8 cellular contexts compared by ENCODE assay signal in genomic region chr18:11909081-11909410, GRCh38. TPM values are rescaled to one million over a fixed set of nuclear protein-coding genes. Genes with fewer than 3 reads are reported as not detected.
DNase-seq lines count a peak whose midpoint lies in the region; ATAC-seq and TF ChIP-seq lines count a peak whose summit lies in the region.

No MANE protein-coding gene starts in this region.

- H3K36me3 ChIP-seq in heart left ventricle = peaks cover 0 to 20% (median 12%) of the 10 kb centered on the region in 9 donors
- H3K36me3 ChIP-seq in testis (ENCODE audit: low read depth, missing control alignments) = no peaks in the 10 kb centered on the region

- no peaks in the 10 kb centered on the region for H3K27me3 Mint-ChIP-seq in activated naive CD8-positive, alpha-beta T cell

- intact Hi-C loops in heart left ventricle (cut with DNase I) = loop anchor here in 9 of 10 donors (2.0 to 10.0 kb wide), 4 partner anchors 54 to 72 kb away; partner anchors contain the start of genes CHMP1B (in 7 of the 9) and IMPA2 (in 3 of the 9)
- intact Hi-C loops in cardiac septum (cut with DNase I) = loop anchor here (2.0 kb wide), 1 partner anchor 58 kb away; the partner anchor contains the start of gene CHMP1B
- intact Hi-C loops in testis (cut with DNase I; ENCODE audit: low total_unique reads) = no loop called here

- H3K36me3 Mint-ChIP-seq in activated naive CD8-positive, alpha-beta T cell = no peaks in the 10 kb centered on the region

- no peaks in the 10 kb centered on the region for H3K9me3 ChIP-seq in heart left ventricle
- no peaks in the 10 kb centered on the region for H3K9me3 ChIP-seq in testis

- WGBS in heart left ventricle, 4 donors = 2 to 11% (median 4%) methylated on average over 8 of the region's 8 CpGs
- 0 to 1% methylated on average over 8 of the region's 8 CpGs for WGBS in testis, 2 donors

- DNase-seq in heart left ventricle (no peak), cardiac septum (ENCODE audit: low spot score) (no peak), iris pigment epithelial cell (ENCODE audit: low read depth) (peak; percentile 44), testis (no peak), midbrain (lab: John Stamatoyannopoulos, UW) (no peak), 8988T (no peak)

- H3K9me3 Mint-ChIP-seq in activated naive CD8-positive, alpha-beta T cell (ENCODE audit: low read depth) = no peaks in the 10 kb centered on the region

- peak overlapping the region; percentile 82 for H3K27ac Mint-ChIP-seq in activated naive CD8-positive, alpha-beta T cell

- peaks cover 21% of the 10 kb centered on the region for H3K4me1 Mint-ChIP-seq in activated naive CD8-positive, alpha-beta T cell (ENCODE audit: low read depth)

- peak overlapping the region; percentile 87 for H3K4me3 Mint-ChIP-seq in activated naive CD8-positive, alpha-beta T cell

- H3K4me3 ChIP-seq in heart left ventricle (peak overlapping the region; percentile 62 to 95 (median 78)), testis (peak overlapping the region; percentile 91 to 99)

- peak in 1 of 4 donors; percentile 48 for ATAC-seq in heart left ventricle
- no peak for ATAC-seq in HG02973 (IDR thresholded peaks at IDR 0.05; ENCODE audit: unreplicated experiment)

- peaks cover 0 to 34% (median 17%) of the 10 kb centered on the region in 12 donors for H3K4me1 ChIP-seq in heart left ventricle
- H3K4me1 ChIP-seq in testis = peaks cover 10% of the 10 kb centered on the region

- TF ChIP-seq CTCF in heart left ventricle (IDR thresholded peaks at IDR 0.05) (no peak), testis (IDR thresholded peaks at IDR 0.05) (no peak)

- H3K27ac ChIP-seq in heart left ventricle (peak overlapping the region; percentile 95 to 100 (median 98)), testis (peak overlapping the region; percentile 98 to 99)

- H3K27me3 ChIP-seq in heart left ventricle (no peaks in the 10 kb centered on the region), testis (no peaks in the 10 kb centered on the region)

- TF ChIP-seq POLR2A in heart left ventricle (IDR thresholded peaks at IDR 0.05) = no peak
- no peak for TF ChIP-seq POLR2A in testis (IDR thresholded peaks at IDR 0.05)

RNA-seq across cellular contexts. Expression of gene MPPE1, which starts 0.9 kb away (rescaled TPM):
- total RNA-seq in heart left ventricle (10 to 100 TPM; 17.8 to 45.5 (median 29.7) TPM), cardiac septum (39.9 TPM), testis (10 to 100 TPM; 28.3 to 37.5 TPM)
- polyA plus RNA-seq in heart left ventricle (10 to 100 TPM; 23.4 to 26.2 TPM), testis (ENCODE audit: insufficient read depth, low read depth, low replicate concordance) (32.8 TPM)

RNA-seq across cellular contexts. Expression of gene CHMP1B, which starts 57.8 kb away (rescaled TPM):
- 10 to 100 TPM; 29.6 to 41.2 (median 37.3) TPM for total RNA-seq in heart left ventricle
- polyA plus RNA-seq in heart left ventricle = 10 to 100 TPM; 19.8 to 37.4 TPM
- total RNA-seq in cardiac septum = 28.2 TPM
- total RNA-seq in testis = 10 to 100 TPM; 39.1 to 50.0 TPM
- polyA plus RNA-seq in testis (ENCODE audit: insufficient read depth, low read depth, low replicate concordance) = 32.8 TPM
